Comparison of ENCODE assay signal across 22 cellular contexts in genomic region chr4:141609243-141609642, GRCh38. TPM values are rescaled to one million over a fixed set of nuclear protein-coding genes. Genes with fewer than 3 reads are reported as not detected.
DNase-seq lines count a peak whose midpoint lies in the region; ATAC-seq, FAIRE-seq and TF ChIP-seq lines count a peak whose summit lies in the region.
"Had no signal": no experiment of that assay in that cellular context is flagged by ENCODE, and none has a peak within 500 bp of the region (broad histone marks: within the 10 kb centered on the region; RNA-seq: fewer than 3 reads in every experiment).

No MANE protein-coding gene starts in this region.

- DNase-seq in left ventricle myocardium inferior (no peak), left cardiac atrium (no peak), endothelial cell of umbilical vein (ENCODE audit: low read depth, low spot score) (peak; percentile 10), right lobe of liver (peak; percentile 25 to 71 (median 44)), ACHN (no peak), inferior parietal cortex (ENCODE audit: extremely low spot score) (no peak), NCI-H1930 (lab: John Stamatoyannopoulos, UW) (no peak)
- DNase-seq: activated CD4-positive, alpha-beta T cell treated with anti-CD3 and anti-CD28 coated beads for 36 hours; activated naive CD4-positive, alpha-beta T cell treated with anti-CD3 and anti-CD28 coated beads, Interleukin-2, amount 50 U/mL, for 16 hours; activated T-cell treated with anti-CD3 and anti-CD28 coated beads, Interleukin-2, amount 50 U/mL, for 72 hours; effector CD4-positive, alpha-beta T cell; esophagus squamous epithelium; glutamatergic neuron; HFFc6; Kasumi-1; NCI-H1105; NCI-H446 treated with DMSO at 0.1 percent for 48 hours; stomach; T-cell; trophoblast cell had no signal

- in situ Hi-C loops in ACHN (cut with HindIII; ENCODE audit: low pct_ligation_motif_present, low pct_unique_long_range_greater_than_20kb, low sequenced_read_pairs): no loop called here

- ATAC-seq in left cardiac atrium (no peak), right lobe of liver (peak; percentile 57 to 89 (median 66)), gastroesophageal sphincter (no peak)
- ATAC-seq: activated CD4-positive, alpha-beta T cell treated with anti-CD3 and anti-CD28 coated beads for 36 hours; activated T-cell treated with anti-CD3 and anti-CD28 coated beads, Interleukin-2, amount 50 U/mL, for 72 hours; T-cell had no signal

- no peak overlapping the region for H3K9ac ChIP-seq in endothelial cell of umbilical vein (replicated peaks; ENCODE audit: extremely low read depth, insufficient read depth, low read length)

- dilution Hi-C loops in endothelial cell of umbilical vein (cut with MboI; ENCODE audit: extremely low pct_ligation_motif_present, low sequenced_read_pairs): no loop called here

- H3K4me2 ChIP-seq in endothelial cell of umbilical vein (ENCODE audit: insufficient read depth, low read length): no peak overlapping the region

- no peaks in the 10 kb centered on the region for H3K79me2 ChIP-seq in endothelial cell of umbilical vein (ENCODE audit: control insufficient read depth, insufficient read depth, low read length)

- no peaks in the 10 kb centered on the region for H3K27me3 ChIP-seq in left ventricle myocardium inferior (ENCODE audit: low read depth)
- no peaks in the 10 kb centered on the region for H3K27me3 ChIP-seq in endothelial cell of umbilical vein (ENCODE audit: control insufficient read depth in 2 of 2, insufficient read depth in 2 of 2, low read length in 2 of 2)
- no peaks in the 10 kb centered on the region for H3K27me3 ChIP-seq in right lobe of liver
- no peaks in the 10 kb centered on the region for H3K27me3 ChIP-seq in gastroesophageal sphincter
- H3K27me3 ChIP-seq: esophagus squamous epithelium, stomach had no signal

- H3K27ac ChIP-seq in left ventricle myocardium inferior (replicated peaks): no peak overlapping the region
- no peak overlapping the region for H3K27ac ChIP-seq in endothelial cell of umbilical vein (ENCODE audit: insufficient read depth, low read depth, low read length)
- no peak overlapping the region for H3K27ac ChIP-seq in right lobe of liver
- H3K27ac ChIP-seq in gastroesophageal sphincter: no peak overlapping the region
- H3K27ac ChIP-seq: esophagus squamous epithelium, stomach had no signal

- H3K9me3 ChIP-seq in left ventricle myocardium inferior (replicated peaks) (no peaks in the 10 kb centered on the region), endothelial cell of umbilical vein (replicated peaks; ENCODE audit: control insufficient read depth, insufficient read depth, low read length) (no peaks in the 10 kb centered on the region), right lobe of liver (no peaks in the 10 kb centered on the region), gastroesophageal sphincter (no peaks in the 10 kb centered on the region)
- H3K9me3 ChIP-seq: esophagus squamous epithelium had no signal

- intact Hi-C loops in left ventricle myocardium inferior (cut with micrococcal nuclease) (no loop called here), left cardiac atrium (cut with DNase I) (no loop called here), endothelial cell of umbilical vein (cut with micrococcal nuclease) (no loop called here), right lobe of liver (cut with DNase I) (no loop called here)

- TF ChIP-seq POLR2A in endothelial cell of umbilical vein (IDR thresholded peaks at IDR 0.05; ENCODE audit: low read depth, low read length) (no peak), right lobe of liver (IDR thresholded peaks at IDR 0.05) (no peak), gastroesophageal sphincter (IDR thresholded peaks at IDR 0.05) (no peak)

- H3K4me3 ChIP-seq in left ventricle myocardium inferior: no peak overlapping the region
- H3K4me3 ChIP-seq in endothelial cell of umbilical vein (replicated peaks in 1 of 3; ENCODE audit: insufficient read depth in 1 of 3, low read depth in 1 of 3, low read length in 3 of 3): no peak overlapping the region
- H3K4me3 ChIP-seq in right lobe of liver: no peak overlapping the region
- H3K4me3 ChIP-seq in gastroesophageal sphincter: no peak overlapping the region
- H3K4me3 ChIP-seq: esophagus squamous epithelium, stomach had no signal

- POLR2A ChIA-PET in endothelial cell of umbilical vein (lab: Charles Lee): no interaction called here

- peak; percentile 46 for FAIRE-seq in endothelial cell of umbilical vein (lab: Jason Lieb, UNC)
- FAIRE-seq: TTC549 had no signal

- peak; percentile 12 for TF ChIP-seq CTCF in left ventricle myocardium inferior (IDR thresholded peaks at IDR 0.05; ENCODE audit: borderline replicate concordance)
- no peak for TF ChIP-seq CTCF in endothelial cell of umbilical vein (IDR thresholded peaks at IDR 0.05; ENCODE audit: extremely low read depth in 1 of 2, insufficient read depth in 1 of 2, low read depth in 1 of 2, low read length in 2 of 2)
- no peak for TF ChIP-seq CTCF in right lobe of liver (IDR thresholded peaks at IDR 0.05)
- no peak for TF ChIP-seq CTCF in gastroesophageal sphincter (IDR thresholded peaks at IDR 0.05)

- H3K9me1 ChIP-seq in endothelial cell of umbilical vein (replicated peaks; ENCODE audit: control insufficient read depth, extremely low read depth, insufficient read depth, low read length): no peaks in the 10 kb centered on the region

- CTCF ChIA-PET in endothelial cell of umbilical vein (lab: Charles Lee): interaction anchor here (0.8 to 1.0 kb wide), 2 partner anchors 14 to 263 kb away, joined by 3 to 5 read pairs; no protein-coding TSS in a partner anchor

- no TSS peak for BruUV-seq in endothelial cell of umbilical vein (replicated peaks; lab: Mats Ljungman, UMichigan)

- 31% methylated on average over 4 of the region's 4 CpGs for WGBS in right lobe of liver (ENCODE audit: insufficient coverage, low coverage, low lambda C conversion rate, missing lambda C conversion rate)
- 85 to 92% methylated on average over 2 to 4 of the region's 4 CpGs for WGBS in gastroesophageal sphincter (ENCODE audit: low coverage in 1 of 2), 2 donors

- H2AFZ ChIP-seq in endothelial cell of umbilical vein (ENCODE audit: low read depth, low read length): no peak overlapping the region

- no peak for TF ChIP-seq EP300 in gastroesophageal sphincter (IDR thresholded peaks at IDR 0.05)

- H3K36me3 ChIP-seq in left ventricle myocardium inferior (no peaks in the 10 kb centered on the region), endothelial cell of umbilical vein (ENCODE audit: control insufficient read depth in 2 of 2, extremely low read depth in 1 of 2, insufficient read depth in 2 of 2, low read length in 2 of 2) (no peaks in the 10 kb centered on the region), right lobe of liver (no peaks in the 10 kb centered on the region), gastroesophageal sphincter (no peaks in the 10 kb centered on the region)
- H3K36me3 ChIP-seq: esophagus squamous epithelium, stomach had no signal

- no peaks in the 10 kb centered on the region for H4K20me1 ChIP-seq in endothelial cell of umbilical vein (replicated peaks; ENCODE audit: control insufficient read depth, extremely low read depth, insufficient read depth, low read length)

- H3K4me1 ChIP-seq in left ventricle myocardium inferior: no peaks in the 10 kb centered on the region
- no peaks in the 10 kb centered on the region for H3K4me1 ChIP-seq in endothelial cell of umbilical vein (ENCODE audit: control insufficient read depth, extremely low read depth, insufficient read depth, low read length)
- peaks cover 0 to 3% (median 0%) of the 10 kb centered on the region in 4 donors for H3K4me1 ChIP-seq in right lobe of liver
- H3K4me1 ChIP-seq in gastroesophageal sphincter: no peaks in the 10 kb centered on the region
- H3K4me1 ChIP-seq: stomach had no signal

TF ChIP-seq in endothelial cell of umbilical vein, 7 proteins besides CTCF, POLR2A, EP300 and RAD21:
- TF ChIP-seq POLR2AphosphoS5 (IDR thresholded peaks at IDR 0.05; ENCODE audit: insufficient read depth, low read depth, low read length): no peak

RNA-seq across cellular contexts. Expression of gene IL15, which starts 27.1 kb away (rescaled TPM):
- total RNA-seq in left ventricle myocardium inferior (2.2 TPM), left cardiac atrium (1 to 10 TPM; 3.5 to 3.8 TPM), endothelial cell of umbilical vein (3.0 and 3.1 TPM in 2 replicates), right lobe of liver (1 to 10 TPM in 5 of 6 experiments, under 1 TPM in 1; 0.43 to 2.2 (median 1.4) TPM), gastroesophageal sphincter (1 to 10 TPM; 1.6 to 5.8 (median 3.7) TPM)
- polyA plus RNA-seq in endothelial cell of umbilical vein: 3.1 TPM in 2 replicates
- polyA plus RNA-seq in endothelial cell of umbilical vein (2011; cell fraction: cytosol; rRNA removed): 2.3 TPM in 2 replicates
- polyA plus RNA-seq in endothelial cell of umbilical vein (2011; cell fraction: nucleus; rRNA removed): 10.9 and 17.8 TPM in 2 replicates
- 2.5 and 3.3 TPM in 2 replicates for polyA plus RNA-seq in endothelial cell of umbilical vein (2012)
- 7.6 and 8.8 TPM in 2 replicates for polyA minus RNA-seq in endothelial cell of umbilical vein
- 2.7 TPM for polyA minus RNA-seq in endothelial cell of umbilical vein (2011; cell fraction: cytosol; rRNA and poly(A)+ RNA removed)
- polyA minus RNA-seq in endothelial cell of umbilical vein (2011; cell fraction: nucleus; rRNA and poly(A)+ RNA removed): 20.6 and 21.8 TPM in 2 replicates

Comparison
In these comparisons a context has a peak if more than half of its experiments do, and no peak if none do; other contexts are left out.
1. DNase-seq: peak in endothelial cell of umbilical vein (single experiment) and right lobe of liver (3 of 3); none in left ventricle myocardium inferior (single experiment), left cardiac atrium (single experiment), ACHN (single experiment), inferior parietal cortex (single experiment) and NCI-H1930 (0 of 2).
2. ATAC-seq: peak in right lobe of liver (4 of 4); none in left cardiac atrium (0 of 2) and gastroesophageal sphincter (single experiment).